Comparison of ENCODE assay signal across 8 cellular contexts in the genomic region with DNA sequence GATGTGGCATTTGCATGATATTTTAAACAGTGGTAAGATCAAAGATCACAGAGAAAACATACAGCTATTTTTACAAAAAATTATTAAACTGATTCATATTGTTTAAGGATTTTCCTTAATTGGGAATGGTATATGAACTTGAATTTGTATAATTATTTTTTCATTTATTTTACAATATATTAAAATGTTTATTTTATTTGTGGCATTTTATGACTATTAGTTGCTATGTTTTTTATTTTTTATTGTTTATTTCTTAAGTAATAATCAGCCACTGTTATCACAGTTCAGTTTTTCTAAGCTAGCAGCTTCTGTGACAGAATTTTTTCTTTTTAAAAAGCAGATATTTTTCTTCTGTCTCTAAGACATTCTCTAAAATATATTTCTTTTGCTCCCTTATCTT.
"Had no signal": no experiment of that assay in that cellular context is flagged by ENCODE, and none has a peak within 500 bp of the region (broad histone marks: within the 10 kb centered on the region; RNA-seq: fewer than 3 reads in every experiment).

No MANE protein-coding gene starts in this region.

- FAIRE-seq: H1, H54, HTR-8/SVneo, K562 had no signal

- H3K27ac Mint-ChIP-seq: GM23338, H9 had no signal

- H3K4me3 Mint-ChIP-seq: GM23338, H9 had no signal

- H3K4me3 ChIP-seq: GM23338, K562 had no signal

- H3K4me1 Mint-ChIP-seq: GM23338, H9 had no signal

- ATAC-seq: GM23338, K562 had no signal

- DNase-seq: H9, HCEC 1CT, IMR-90 had no signal
